ENCODE assay signal across 9 cellular contexts in genomic region chr5:141397756-141398551, GRCh38. TPM values are rescaled to one million over a fixed set of nuclear protein-coding genes. Genes with fewer than 3 reads are reported as not detected.
DNase-seq lines count a peak whose midpoint lies in the region; ATAC-seq and TF ChIP-seq lines count a peak whose summit lies in the region.
"Not testable (repeated sequence)": the region's sequence is repeated elsewhere in the genome, so short reads cannot be mapped to it uniquely, and the experiment has no call there.
"Had no signal": no experiment of that assay in that cellular context is flagged by ENCODE, and none has a peak within 500 bp of the region (broad histone marks: within the 10 kb centered on the region; RNA-seq: fewer than 3 reads in every experiment).

TSS of gene PCDHGB5 (plus strand) at chr5:141397947. CDS start at chr5:141398128, 181 bp downstream.

- peak; percentile 65 for TF ChIP-seq CTCF in astrocyte of the spinal cord (IDR thresholded peaks at IDR 0.05; ENCODE audit: low read depth, low read length)
- peak in 4 of 5 experiments; percentile 16 to 37 (median 30) for TF ChIP-seq CTCF in tibial nerve (IDR thresholded peaks at IDR 0.05)

- in situ Hi-C loops in astrocyte of the spinal cord (cut with HindIII; ENCODE audit: low sequenced_read_pairs) = not testable (repeated sequence)

- H3K36me3 Mint-ChIP-seq in T-helper 2 cell treated with Interferon-gamma antibody and Interleukin-4, amounts not matched to agents 5 μg/mL and 100 μg/mL, for 36 hours (ENCODE audit: low read depth) = not testable (repeated sequence)

- 6 to 11% methylated on average over 21 to 26 of the region's 43 CpGs for WGBS in tibial nerve, 2 donors

- ATAC-seq in GM21528 (IDR thresholded peaks at IDR 0.05; ENCODE audit: low FRiP score, unreplicated experiment) (peak; percentile 64), HG03378 (IDR thresholded peaks at IDR 0.05; ENCODE audit: unreplicated experiment) (peak; percentile 93), Right ventricle myocardium superior (ENCODE audit: poor library complexity) (peak; percentile 93)

- not testable (repeated sequence) for H3K27ac ChIP-seq in tibial nerve

- peaks cover 30% of the 10 kb centered on the region for H3K9me3 Mint-ChIP-seq in T-helper 2 cell treated with Interferon-gamma antibody and Interleukin-4, amounts not matched to agents 5 μg/mL and 100 μg/mL, for 36 hours

- H3K27me3 Mint-ChIP-seq in T-helper 2 cell treated with Interferon-gamma antibody and Interleukin-4, amounts not matched to agents 5 μg/mL and 100 μg/mL, for 36 hours (ENCODE audit: low read depth) = peaks cover 34% of the 10 kb centered on the region

- H3K36me3 ChIP-seq in tibial nerve = peaks cover 0 to 13% (median 0%) of the 10 kb centered on the region in 3 donors

- not testable (repeated sequence) for TF ChIP-seq EP300 in tibial nerve (IDR thresholded peaks at IDR 0.05)

- H3K4me3 ChIP-seq in GM08714 (ENCODE audit: low read length) = peak within 1 kb of the TSS; percentile 19; the same call in 1 of the 2 replicates
- peak within 1 kb of the TSS; percentile 38 for H3K4me3 ChIP-seq in astrocyte of the spinal cord (ENCODE audit: low read depth, low read length)
- peak within 1 kb of the TSS in 2 of 4 donors; percentile 8 to 30 for H3K4me3 ChIP-seq in tibial nerve

- intact Hi-C loops in Right ventricle myocardium superior (cut with DNase I) = not testable (repeated sequence)

- H3K9me3 ChIP-seq in tibial nerve = peaks cover 9 to 94% (median 51%) of the 10 kb centered on the region in 4 donors

- H3K27me3 ChIP-seq in tibial nerve = not testable (repeated sequence)

- not testable (repeated sequence) for H3K27ac Mint-ChIP-seq in T-helper 2 cell treated with Interferon-gamma antibody and Interleukin-4, amounts not matched to agents 5 μg/mL and 100 μg/mL, for 36 hours

- TF ChIP-seq POLR2A in tibial nerve (IDR thresholded peaks at IDR 0.05) = not testable (repeated sequence)

- H3K4me1 Mint-ChIP-seq in T-helper 2 cell treated with Interferon-gamma antibody and Interleukin-4, amounts not matched to agents 5 μg/mL and 100 μg/mL, for 36 hours (ENCODE audit: low read depth) = not testable (repeated sequence)

- not testable (repeated sequence) for DNase-seq in T-helper 2 cell treated with Interferon-gamma antibody and Interleukin-4, amounts not matched to agents 5 μg/mL and 100 μg/mL, for 36 hours (ENCODE audit: low spot score); Right ventricle myocardium superior; occipital lobe (lab: John Stamatoyannopoulos, UW); tibial nerve (ENCODE audit: low spot score in 2 of 2)
- DNase-seq in astrocyte of the spinal cord (ENCODE audit: low read depth, low spot score) = peak; percentile 72

- H3K4me1 ChIP-seq in tibial nerve = not testable (repeated sequence)

- peak within 1 kb of the TSS; percentile 63 for H3K4me3 Mint-ChIP-seq in T-helper 2 cell treated with Interferon-gamma antibody and Interleukin-4, amounts not matched to agents 5 μg/mL and 100 μg/mL, for 36 hours

RNA-seq across cellular contexts. Expression of gene PCDHGB5, which starts in this region (rescaled TPM):
- total RNA-seq in Right ventricle myocardium superior (7.2 TPM), occipital lobe (18.1 TPM), tibial nerve (10 to 100 TPM in 3 of 4 donors, 1 to 10 TPM in 1; 9.9 to 22.4 (median 16.2) TPM)
- total RNA-seq: HT-29 had no signal
